Comparison of ENCODE assay signal across 1 cellular context in the genomic region with DNA sequence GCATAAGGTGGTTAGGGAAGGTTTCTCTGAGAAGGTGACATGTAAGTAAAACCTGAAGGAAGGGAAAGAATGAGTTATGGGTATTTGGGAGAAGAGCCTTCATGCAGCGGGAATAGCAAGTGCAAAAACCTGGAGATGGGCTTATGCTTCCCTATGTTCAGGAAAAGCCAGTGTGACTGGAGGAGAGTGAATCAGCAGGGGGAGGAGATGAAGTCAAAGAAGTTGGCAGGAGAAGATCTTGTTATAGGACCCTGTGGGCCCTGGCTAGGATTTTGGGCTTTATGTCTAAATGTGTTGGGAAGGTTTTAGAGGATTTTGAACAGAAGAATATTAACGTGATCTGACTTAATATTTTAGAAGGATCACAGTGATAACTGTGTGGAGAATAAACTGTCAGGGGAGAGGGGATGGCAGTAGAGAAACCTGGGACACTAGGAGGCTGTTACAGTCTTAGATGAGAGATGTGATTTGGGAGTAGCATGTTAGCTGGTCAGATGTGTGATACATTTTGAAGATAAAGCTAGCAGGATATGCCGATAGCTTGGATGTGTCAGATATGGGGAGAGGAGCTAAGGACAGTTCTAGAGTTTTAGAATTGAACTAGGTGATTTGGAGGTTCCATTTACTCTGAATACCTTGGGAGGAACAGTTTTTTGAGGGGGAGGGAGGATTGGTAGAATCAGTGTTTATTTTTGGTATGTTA.
TF ChIP-seq lines count a peak whose summit lies in the region.

No MANE protein-coding gene starts in this region.

TF ChIP-seq in K562, 482 proteins besides CTCF, POLR2A, EP300 and RAD21:
- TF ChIP-seq KLF13 (tag; IDR thresholded peaks at IDR 0.05; ENCODE audit: borderline replicate concordance, low read depth) (no peak), ZBED1 (IDR thresholded peaks at IDR 0.05) (no peak), ZNF75A (CRISPR knock-in tag; IDR thresholded peaks at IDR 0.05) (no peak), CBX5 (IDR thresholded peaks at IDR 0.05; ENCODE audit: borderline replicate concordance, low read depth) (no peak), ZNF766 (CRISPR knock-in tag; conservative IDR thresholded peaks at IDR 0.05) (no peak)
- TF ChIP-seq, protein P1, sequence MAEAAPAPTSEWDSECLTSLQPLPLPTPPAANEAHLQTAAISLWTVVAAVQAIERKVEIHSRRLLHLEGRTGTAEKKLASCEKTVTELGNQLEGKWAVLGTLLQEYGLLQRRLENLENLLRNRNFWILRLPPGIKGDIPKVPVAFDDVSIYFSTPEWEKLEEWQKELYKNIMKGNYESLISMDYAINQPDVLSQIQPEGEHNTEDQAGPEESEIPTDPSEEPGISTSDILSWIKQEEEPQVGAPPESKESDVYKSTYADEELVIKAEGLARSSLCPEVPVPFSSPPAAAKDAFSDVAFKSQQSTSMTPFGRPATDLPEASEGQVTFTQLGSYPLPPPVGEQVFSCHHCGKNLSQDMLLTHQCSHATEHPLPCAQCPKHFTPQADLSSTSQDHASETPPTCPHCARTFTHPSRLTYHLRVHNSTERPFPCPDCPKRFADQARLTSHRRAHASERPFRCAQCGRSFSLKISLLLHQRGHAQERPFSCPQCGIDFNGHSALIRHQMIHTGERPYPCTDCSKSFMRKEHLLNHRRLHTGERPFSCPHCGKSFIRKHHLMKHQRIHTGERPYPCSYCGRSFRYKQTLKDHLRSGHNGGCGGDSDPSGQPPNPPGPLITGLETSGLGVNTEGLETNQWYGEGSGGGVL (CRISPR knock-in tag; IDR thresholded peaks at IDR 0.05) = no peak
- TF ChIP-seq, protein P2, sequence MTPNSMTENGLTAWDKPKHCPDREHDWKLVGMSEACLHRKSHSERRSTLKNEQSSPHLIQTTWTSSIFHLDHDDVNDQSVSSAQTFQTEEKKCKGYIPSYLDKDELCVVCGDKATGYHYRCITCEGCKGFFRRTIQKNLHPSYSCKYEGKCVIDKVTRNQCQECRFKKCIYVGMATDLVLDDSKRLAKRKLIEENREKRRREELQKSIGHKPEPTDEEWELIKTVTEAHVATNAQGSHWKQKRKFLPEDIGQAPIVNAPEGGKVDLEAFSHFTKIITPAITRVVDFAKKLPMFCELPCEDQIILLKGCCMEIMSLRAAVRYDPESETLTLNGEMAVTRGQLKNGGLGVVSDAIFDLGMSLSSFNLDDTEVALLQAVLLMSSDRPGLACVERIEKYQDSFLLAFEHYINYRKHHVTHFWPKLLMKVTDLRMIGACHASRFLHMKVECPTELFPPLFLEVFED (CRISPR knock-in tag; conservative IDR thresholded peaks at IDR 0.05) = no peak
